In the genomic region with DNA sequence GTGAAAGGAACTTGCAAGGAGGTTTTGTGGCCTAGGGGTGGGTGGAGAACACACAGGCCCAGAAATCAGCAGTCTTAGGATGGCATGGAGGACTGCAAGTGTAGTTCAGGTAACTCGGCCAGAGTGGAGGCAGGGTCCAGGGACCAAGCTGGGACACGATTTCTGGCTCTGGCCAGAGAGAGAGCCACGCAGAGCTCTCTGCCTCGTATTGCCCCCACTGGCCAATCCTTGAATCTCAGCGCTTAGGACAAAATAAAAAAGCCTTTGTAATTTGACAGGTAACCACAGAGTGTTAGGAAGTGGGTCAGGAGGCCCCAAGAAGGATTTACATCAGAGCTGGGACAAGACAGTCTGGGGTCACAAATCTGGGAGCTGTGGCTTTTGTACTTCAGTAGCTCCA, we compare ENCODE assay signal across 9 cellular contexts. TPM values are rescaled to one million over a fixed set of nuclear protein-coding genes. Genes with fewer than 3 reads are reported as not detected.
DNase-seq lines count a peak whose midpoint lies in the region; ATAC-seq and TF ChIP-seq lines count a peak whose summit lies in the region.
"Had no signal": no experiment of that assay in that cellular context is flagged by ENCODE, and none has a peak within 500 bp of the region (broad histone marks: within the 10 kb centered on the region; RNA-seq: fewer than 3 reads in every experiment).

No MANE protein-coding gene starts in this region.

- peaks cover 16% of the 10 kb centered on the region for H4K20me1 ChIP-seq in osteoblast (ENCODE audit: insufficient read depth, low read length)

- ATAC-seq in gastrocnemius medialis (no peak), HG03045 (IDR thresholded peaks at IDR 0.05; ENCODE audit: unreplicated experiment) (no peak)

- no peaks in the 10 kb centered on the region for H3K9me3 Mint-ChIP-seq in dendritic cell treated with granulocyte-macrophage colony-stimulating factor and Interleukin-4, amounts not matched to agents 40 ng/mL and 50 ng/mL, for 4 days

- H3K27me3 ChIP-seq in osteoblast (ENCODE audit: insufficient read depth, low read length) (no peaks in the 10 kb centered on the region), gastrocnemius medialis (no peaks in the 10 kb centered on the region)

- no peak overlapping the region for H3K4me3 Mint-ChIP-seq in dendritic cell treated with granulocyte-macrophage colony-stimulating factor and Interleukin-4, amounts not matched to agents 40 ng/mL and 50 ng/mL, for 4 days

- intact Hi-C loops in dendritic cell treated with granulocyte-macrophage colony-stimulating factor and Interleukin-4, amounts not matched to agents 40 ng/mL and 50 ng/mL, for 4 days (cut with micrococcal nuclease), result no loop called here
- intact Hi-C loops in gastrocnemius medialis (cut with DNase I; ENCODE audit: low total_unique reads), result no loop called here

- in situ Hi-C loops in gastrocnemius medialis (cut with MboI; ENCODE audit: low sequenced_read_pairs in 4 of 4), result loop anchor here in 2 of 4 donors (10.0 to 25.0 kb wide), 2 partner anchors 552 to 890 kb away; no protein-coding TSS in a partner anchor

- H3K4me2 ChIP-seq in osteoblast (ENCODE audit: insufficient read depth, low read length), result no peak overlapping the region

- no peak for DNase-seq in GM10266 (ENCODE audit: extremely low spot score)
- peak; percentile 42 for DNase-seq in NB4 (ENCODE audit: low read depth)
- no peak for DNase-seq in osteoblast (ENCODE audit: insufficient read length, low spot score, missing footprints)
- no peak for DNase-seq in gastrocnemius medialis
- DNase-seq in middle frontal gyrus (ENCODE audit: extremely low spot score, low spot score), result no peak
- DNase-seq: activated CD4-positive, CD25-positive, alpha-beta regulatory T cell; stimulated activated CD4-positive, alpha-beta T cell treated with anti-CD3 and anti-CD28 coated beads, Interleukin-4, amount 100 ng/mL, for 1 hour had no signal

- no peak for TF ChIP-seq POLR2A in NB4 (IDR thresholded peaks at IDR 0.05; ENCODE audit: extremely low read depth, insufficient read length)
- no peak for TF ChIP-seq POLR2A in gastrocnemius medialis (IDR thresholded peaks at IDR 0.05)

- TF ChIP-seq CTCF in GM10266 (IDR thresholded peaks at IDR 0.05; ENCODE audit: control insufficient read depth, insufficient read depth, low read depth, missing control alignments), result peak; percentile 23
- TF ChIP-seq CTCF in NB4 (IDR thresholded peaks at IDR 0.05; ENCODE audit: low read depth, low read length), result peak; percentile 24
- peak; percentile 34 for TF ChIP-seq CTCF in osteoblast (IDR thresholded peaks at IDR 0.05; ENCODE audit: extremely low read depth, low read depth, low read length)
- peak in 1 of 5 experiments; percentile 19 for TF ChIP-seq CTCF in gastrocnemius medialis (IDR thresholded peaks at IDR 0.05 in 4 of 5, conservative IDR thresholded peaks at IDR 0.05 in 1 of 5)

- no peak overlapping the region for H2AFZ ChIP-seq in osteoblast (ENCODE audit: low read length)

- H3K36me3 ChIP-seq in osteoblast (ENCODE audit: insufficient read depth, low read length), result no peaks in the 10 kb centered on the region
- H3K36me3 ChIP-seq in gastrocnemius medialis, result no peaks in the 10 kb centered on the region

- H3K4me1 ChIP-seq in osteoblast (ENCODE audit: insufficient read depth, low read length), result no peaks in the 10 kb centered on the region
- peaks cover 38 to 41% of the 10 kb centered on the region in 2 donors for H3K4me1 ChIP-seq in gastrocnemius medialis

- H3K36me3 Mint-ChIP-seq in dendritic cell treated with granulocyte-macrophage colony-stimulating factor and Interleukin-4, amounts not matched to agents 40 ng/mL and 50 ng/mL, for 4 days (ENCODE audit: low read depth), result peaks cover 55% of the 10 kb centered on the region

- H3K27ac Mint-ChIP-seq in dendritic cell treated with granulocyte-macrophage colony-stimulating factor and Interleukin-4, amounts not matched to agents 40 ng/mL and 50 ng/mL, for 4 days, result peak overlapping the region; percentile 61

- H3K27me3 Mint-ChIP-seq in dendritic cell treated with granulocyte-macrophage colony-stimulating factor and Interleukin-4, amounts not matched to agents 40 ng/mL and 50 ng/mL, for 4 days, result no peaks in the 10 kb centered on the region

- H3K79me2 ChIP-seq in osteoblast (ENCODE audit: insufficient read depth, low read length), result peaks cover 66% of the 10 kb centered on the region

- H3K27ac ChIP-seq in osteoblast (ENCODE audit: low read depth, low read length), result no peak overlapping the region
- H3K27ac ChIP-seq in gastrocnemius medialis, result no peak overlapping the region

- peaks cover 90% of the 10 kb centered on the region for H3K4me1 Mint-ChIP-seq in dendritic cell treated with granulocyte-macrophage colony-stimulating factor and Interleukin-4, amounts not matched to agents 40 ng/mL and 50 ng/mL, for 4 days (ENCODE audit: low read depth)

- H3K4me3 ChIP-seq in NB4 (ENCODE audit: low read depth, low read length) (no peak overlapping the region), osteoblast (ENCODE audit: insufficient read depth, low read length) (no peak overlapping the region), gastrocnemius medialis (no peak overlapping the region)

- H3K9me3 ChIP-seq in osteoblast (ENCODE audit: low read depth, low read length) (no peaks in the 10 kb centered on the region), gastrocnemius medialis (no peaks in the 10 kb centered on the region)

RNA-seq across cellular contexts. Expression of gene MAP3K1, which starts 11.7 kb away (rescaled TPM):
- total RNA-seq in osteoblast, result 7.1 and 8.0 TPM in 2 replicates
- total RNA-seq in gastrocnemius medialis, result 1 to 10 TPM; 4.2 to 6.8 (median 5.4) TPM
